8 cellular contexts compared by ENCODE assay signal in the genomic region with DNA sequence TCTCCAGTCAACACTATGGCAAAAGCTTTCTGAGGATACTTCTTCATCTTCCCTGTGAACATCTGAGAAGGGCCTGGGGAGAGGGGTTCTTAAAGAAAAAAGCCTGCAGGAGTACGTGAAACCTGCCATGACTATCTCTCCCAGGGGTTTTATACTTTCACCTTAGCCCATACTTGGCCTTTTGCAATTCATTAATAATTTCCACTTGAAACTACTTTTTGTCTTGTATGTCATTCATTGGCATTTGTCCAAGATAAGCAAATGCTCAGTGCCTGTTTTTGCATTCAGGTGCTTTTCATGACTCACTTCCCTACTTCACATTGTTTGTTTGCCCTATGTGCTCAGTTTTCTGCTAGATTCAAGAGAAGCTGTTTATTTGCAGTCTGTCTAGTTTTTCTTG.
A peak's percentile ranks its signal among the peaks of the same experiment; 100 is the strongest.
DNase-seq lines count a peak whose midpoint lies in the region; ATAC-seq and TF ChIP-seq lines count a peak whose summit lies in the region.

No MANE protein-coding gene starts in this region.

- peaks cover 19% of the 10 kb centered on the region; the same call in 1 of the 2 replicates for H3K9me3 ChIP-seq in Panc1 (ENCODE audit: control insufficient read depth, insufficient read depth, low read depth, low read length)
- H3K9me3 ChIP-seq in left lung = peaks cover 0 to 7% of the 10 kb centered on the region in 2 donors

- intact Hi-C loops in Panc1 (cut with micrococcal nuclease; ENCODE audit: unreplicated experiment) = no loop called here
- intact Hi-C loops in left lung (cut with DNase I) = no loop called here

- H3K36me3 ChIP-seq in Panc1 (ENCODE audit: control insufficient read depth, insufficient read depth, low read length) (no peaks in the 10 kb centered on the region), left lung (no peaks in the 10 kb centered on the region)

- no peaks in the 10 kb centered on the region; the same call in 1 of the 2 replicates for H3K4me1 ChIP-seq in Panc1 (ENCODE audit: control insufficient read depth, insufficient read depth, low read length)
- H3K4me1 ChIP-seq in left lung = no peaks in the 10 kb centered on the region

- no peak for TF ChIP-seq CTCF in GM20000 (IDR thresholded peaks at IDR 0.05; ENCODE audit: extremely low read depth, missing control alignments)
- TF ChIP-seq CTCF in Panc1 (IDR thresholded peaks at IDR 0.05) = 0 out of 2 replicates have a peak, but pooled peaks have one; percentile 2
- no peak for TF ChIP-seq CTCF in left lung (IDR thresholded peaks at IDR 0.05)

- TF ChIP-seq POLR2A in erythroblast (IDR thresholded peaks at IDR 0.05; ENCODE audit: low read length) = no peak

- ATAC-seq in HG03520 (IDR thresholded peaks at IDR 0.05; ENCODE audit: unreplicated experiment) = peak; percentile 79
- peak; percentile 90 for ATAC-seq in Panc1
- peak; percentile 96 for ATAC-seq in left lung

- H3K4me3 ChIP-seq in Panc1 (ENCODE audit: low read depth in 2 of 2, low read length in 2 of 2) (no peak overlapping the region), left lung (no peak overlapping the region)

- H3K27ac ChIP-seq in Panc1 (ENCODE audit: low read length) (peak overlapping the region; percentile 69; the same call in 1 of the 2 replicates), left lung (peak overlapping the region in 1 of 2 donors; percentile 10)

- CTCF ChIA-PET in Panc1 (lab: Charles Lee) = no interaction called here

- POLR2A ChIA-PET in Panc1 (lab: Charles Lee) = no interaction called here

- peak; percentile 36 for DNase-seq in COLO668 (lab: John Stamatoyannopoulos, UW; ENCODE audit: unreplicated experiment)
- peak; percentile 9 for DNase-seq in GM20000 (ENCODE audit: low spot score)
- peak; percentile 84 for DNase-seq in Panc1 (ENCODE audit: low read depth, low spot score)
- no peak for DNase-seq in left lung
- DNase-seq in MV-4-11 (lab: John Stamatoyannopoulos, UW) = no peak
- DNase-seq in erythroblast (lab: John Stamatoyannopoulos, UW) = no peak
- no peak for DNase-seq in Ammon's horn (ENCODE audit: low spot score)

- in situ Hi-C loops in Panc1 (cut with HindIII; ENCODE audit: low pct_unique_long_range_greater_than_20kb, low sequenced_read_pairs) = no loop called here

- H3K27me3 ChIP-seq in Panc1 (ENCODE audit: control insufficient read depth, insufficient read depth, low read length) (no peaks in the 10 kb centered on the region), left lung (no peaks in the 10 kb centered on the region)

- no TSS peak for BruUV-seq in Panc1 (replicated peaks; lab: Mats Ljungman, UMichigan)

Comparison
In these comparisons a context has a peak if more than half of its experiments do, and no peak if none do; other contexts are left out.
1. DNase-seq: peak in COLO668 (single experiment), GM20000 (single experiment) and Panc1 (single experiment); none in left lung (0 of 2), MV-4-11 (single experiment), erythroblast (0 of 2) and Ammon's horn (single experiment).
2. Peak in every context shown above with its lines, with median percentiles within 50 percentile points of each other: ATAC-seq.